Comparison of ENCODE assay signal across 8 cellular contexts in the genomic region with DNA sequence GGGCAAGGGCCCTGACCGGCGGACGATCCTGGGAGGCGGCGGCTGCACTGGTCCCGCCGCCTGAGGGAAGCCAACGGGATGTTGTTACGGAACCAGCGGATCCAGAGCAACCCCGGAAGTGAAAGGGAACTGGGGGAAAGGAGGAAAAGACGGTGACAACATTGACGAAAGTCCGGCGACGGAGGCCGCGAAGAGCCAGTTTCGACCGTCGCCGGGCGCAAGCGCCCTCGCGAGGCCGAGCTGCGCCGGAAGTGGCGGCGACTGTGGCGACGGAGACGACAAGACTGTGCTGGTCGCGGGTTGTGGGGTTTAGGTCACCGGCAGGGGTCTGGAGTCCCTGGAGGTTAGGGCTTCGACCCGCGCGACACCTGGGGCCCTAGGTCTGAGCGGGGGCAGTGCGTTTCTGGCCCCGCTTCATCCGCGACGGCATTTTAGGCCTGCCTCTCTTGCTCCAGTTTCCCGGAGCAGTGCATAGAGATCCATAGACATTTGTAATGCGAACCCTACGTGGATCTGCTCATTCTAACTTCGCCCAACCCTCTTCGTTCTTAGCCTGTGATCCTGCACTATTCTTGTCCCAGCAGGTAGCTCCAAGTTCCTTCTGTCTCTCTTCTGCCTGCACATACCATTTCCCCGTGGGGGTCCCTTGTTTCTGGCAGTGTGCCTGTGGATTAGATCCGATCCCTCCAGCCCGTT. TPM values are rescaled to one million over a fixed set of nuclear protein-coding genes. Genes with fewer than 3 reads are reported as not detected.
DNase-seq lines count a peak whose midpoint lies in the region; ATAC-seq and TF ChIP-seq lines count a peak whose summit lies in the region.

TSS of gene BOD1L1 (minus strand) at position 120 of the 696 bp plus-strand sequence. CDS start 138 bp downstream, outside the sequence.

- H3K27me3 Mint-ChIP-seq in CD4-positive, alpha-beta T cell = no peaks in the 10 kb centered on the region
- H3K27me3 Mint-ChIP-seq in activated CD4-positive, alpha-beta memory T cell treated with anti-CD3 and anti-CD28 coated beads, Interleukin-2, amount 10 ng/mL, durations not matched to agents 7 days and 5 days = no peaks in the 10 kb centered on the region

- peaks cover 13% of the 10 kb centered on the region for H3K4me1 ChIP-seq in ectodermal cell (ENCODE audit: control insufficient read depth, insufficient read depth, low read length)
- peaks cover 3 to 13% of the 10 kb centered on the region in 2 donors for H3K4me1 ChIP-seq in lung (ENCODE audit: control insufficient read depth in 2 of 2, insufficient read depth in 2 of 2, low read length in 2 of 2)

- ATAC-seq in CD4-positive, alpha-beta T cell (ENCODE audit: poor library complexity) = peak; percentile 66
- peak; percentile 90 for ATAC-seq in GM19395 (IDR thresholded peaks at IDR 0.05; ENCODE audit: unreplicated experiment)
- peak; percentile 79 for ATAC-seq in HG03565 (IDR thresholded peaks at IDR 0.05; ENCODE audit: unreplicated experiment)
- ATAC-seq in lung (ENCODE audit: insufficient read depth, low FRiP score) = peak; percentile 96

- peak; percentile 52 to 80 (median 69) for DNase-seq in CD4-positive, alpha-beta T cell
- DNase-seq in NCI-H748 treated with DMSO at 0.1 percent for 48 hours (lab: John Stamatoyannopoulos, UW) (peak; percentile 54), lung (ENCODE audit: low spot score) (peak; percentile 89)
- DNase-seq in activated CD4-positive, alpha-beta memory T cell treated with anti-CD3 and anti-CD28 coated beads, Interleukin-2, amount 10 ng/mL, durations not matched to agents 7 days and 5 days = peak; percentile 84
- peak; percentile 48 to 67 (median 59) for DNase-seq in stimulated activated CD4-positive, alpha-beta T cell treated with anti-CD3 and anti-CD28 coated beads, TNF-alpha, amount 100 ng/mL, for 4 hours (ENCODE audit: low read depth in 3 of 3)

- H3K36me3 Mint-ChIP-seq in CD4-positive, alpha-beta T cell (ENCODE audit: low read depth) = peaks cover 24% of the 10 kb centered on the region
- peaks cover 17% of the 10 kb centered on the region for H3K36me3 Mint-ChIP-seq in activated CD4-positive, alpha-beta memory T cell treated with anti-CD3 and anti-CD28 coated beads, Interleukin-2, amount 10 ng/mL, durations not matched to agents 7 days and 5 days (ENCODE audit: low read depth)

- CTCF ChIA-PET in CD4-positive, alpha-beta T cell (lab: Charles Lee) = interaction anchor here (0.9 to 2.1 kb wide), 4 partner anchors 14 to 26 kb away, joined by 3 to 17 read pairs (median 4); no protein-coding TSS in a partner anchor
- CTCF ChIA-PET in activated CD4-positive, alpha-beta memory T cell treated with anti-CD3 and anti-CD28 coated beads, Interleukin-2, amount 10 ng/mL, durations not matched to agents 7 days and 5 days (lab: Charles Lee) = interaction anchor here (1.0 to 2.4 kb wide), 4 partner anchors 10 to 34 kb away, joined by 3 to 22 read pairs (median 4); no protein-coding TSS in a partner anchor

- no peaks in the 10 kb centered on the region for H3K9me3 ChIP-seq in CD4-positive, alpha-beta T cell (ENCODE audit: control insufficient read depth, low read length)
- H3K9me3 ChIP-seq in ectodermal cell (ENCODE audit: control insufficient read depth, low read length) = no peaks in the 10 kb centered on the region
- no peaks in the 10 kb centered on the region for H3K9me3 ChIP-seq in lung (ENCODE audit: control insufficient read depth in 2 of 2, insufficient read depth in 1 of 2, low read length in 1 of 2)

- H3K9me3 Mint-ChIP-seq in CD4-positive, alpha-beta T cell = no peaks in the 10 kb centered on the region
- no peaks in the 10 kb centered on the region for H3K9me3 Mint-ChIP-seq in activated CD4-positive, alpha-beta memory T cell treated with anti-CD3 and anti-CD28 coated beads, Interleukin-2, amount 10 ng/mL, durations not matched to agents 7 days and 5 days

- H3K27ac Mint-ChIP-seq in CD4-positive, alpha-beta T cell = peak within 1 kb of the TSS; percentile 94
- peak within 1 kb of the TSS; percentile 81 for H3K27ac Mint-ChIP-seq in activated CD4-positive, alpha-beta memory T cell treated with anti-CD3 and anti-CD28 coated beads, Interleukin-2, amount 10 ng/mL, durations not matched to agents 7 days and 5 days

- intact Hi-C loops in CD4-positive, alpha-beta T cell (cut with DNase I, micrococcal nuclease) = loop anchor here in 1 of 2 experiments (2.0 to 5.0 kb wide), 3 partner anchors 27 to 1375 kb away; partner anchors contain the start of genes CPEB2 and RAB28

- peak within 1 kb of the TSS; percentile 81 for H3K27ac ChIP-seq in CD4-positive, alpha-beta T cell (ENCODE audit: low read depth, low read length)
- H3K27ac ChIP-seq in ectodermal cell (ENCODE audit: insufficient read depth, low read depth, low read length, poor library complexity, severe bottlenecking) = peak within 1 kb of the TSS; percentile 41
- peak within 1 kb of the TSS; percentile 94 to 96 for H3K27ac ChIP-seq in lung (ENCODE audit: low read depth in 1 of 2, low read length in 1 of 2)

- peak within 1 kb of the TSS; percentile 96 for H3K4me3 Mint-ChIP-seq in CD4-positive, alpha-beta T cell
- peak within 1 kb of the TSS; percentile 88 for H3K4me3 Mint-ChIP-seq in activated CD4-positive, alpha-beta memory T cell treated with anti-CD3 and anti-CD28 coated beads, Interleukin-2, amount 10 ng/mL, durations not matched to agents 7 days and 5 days

- H3K36me3 ChIP-seq in ectodermal cell (ENCODE audit: control insufficient read depth, insufficient read depth, low read length) = no peaks in the 10 kb centered on the region
- no peaks in the 10 kb centered on the region for H3K36me3 ChIP-seq in lung (ENCODE audit: control insufficient read depth in 2 of 2, insufficient read depth in 2 of 2, low read length in 2 of 2)

- H3K27me3 ChIP-seq in CD4-positive, alpha-beta T cell (ENCODE audit: control insufficient read depth, insufficient read depth, low read length) = no peaks in the 10 kb centered on the region
- H3K27me3 ChIP-seq in ectodermal cell (ENCODE audit: control insufficient read depth, insufficient read depth, low read length, poor library complexity, severe bottlenecking) (no peaks in the 10 kb centered on the region), lung (ENCODE audit: control insufficient read depth, insufficient read depth) (no peaks in the 10 kb centered on the region)

- H3K4me3 ChIP-seq in ectodermal cell (ENCODE audit: insufficient read depth, low read depth, low read length) = peak within 1 kb of the TSS; percentile 96
- H3K4me3 ChIP-seq in lung = peak within 1 kb of the TSS; percentile 93

- H3K4me1 Mint-ChIP-seq in CD4-positive, alpha-beta T cell (ENCODE audit: low read depth) = peaks cover 57% of the 10 kb centered on the region
- H3K4me1 Mint-ChIP-seq in activated CD4-positive, alpha-beta memory T cell treated with anti-CD3 and anti-CD28 coated beads, Interleukin-2, amount 10 ng/mL, durations not matched to agents 7 days and 5 days = peaks cover 34% of the 10 kb centered on the region

- 0% methylated on average over 54 to 55 of the region's 55 CpGs for WGBS in ectodermal cell, 2 experiments
- WGBS in lung, 2 donors = 0% methylated on average over 54 to 55 of the region's 55 CpGs

- peak; percentile 15 for TF ChIP-seq CTCF in CD4-positive, alpha-beta T cell (IDR thresholded peaks at IDR 0.05)
- no peak for TF ChIP-seq CTCF in lung (IDR thresholded peaks at IDR 0.05; ENCODE audit: control extremely low read depth, extremely low read depth)

- POLR2A ChIA-PET in CD4-positive, alpha-beta T cell (lab: Charles Lee) = interaction anchor here (1.0 to 1.9 kb wide), 7 partner anchors 13 to 1375 kb away, joined by 3 to 10 read pairs (median 4); partner anchors contain the start of genes CPEB2 and RAB28
- POLR2A ChIA-PET in activated CD4-positive, alpha-beta memory T cell treated with anti-CD3 and anti-CD28 coated beads, Interleukin-2, amount 10 ng/mL, durations not matched to agents 7 days and 5 days (lab: Charles Lee) = interaction anchor here (0.9 to 2.1 kb wide), 8 partner anchors 10 to 1375 kb away, joined by 3 to 7 read pairs (median 5); partner anchors contain the start of genes CPEB2 and RAB28

RNA-seq across cellular contexts. Expression of gene BOD1L1, which starts in this region (rescaled TPM):
- 10 to 100 TPM; 39.3 to 39.6 TPM for total RNA-seq in CD4-positive, alpha-beta T cell
- 10 to 100 TPM; 32.2 to 34.8 TPM for total RNA-seq in activated CD4-positive, alpha-beta memory T cell treated with anti-CD3 and anti-CD28 coated beads, Interleukin-2, amount 10 ng/mL, durations not matched to agents 7 days and 5 days
- 30.1 TPM for polyA plus RNA-seq in ectodermal cell (2013, experiment 1 of 4)
- polyA plus RNA-seq in ectodermal cell (2013, experiment 2 of 4) = 38.3 TPM
- 25.4 TPM for polyA plus RNA-seq in ectodermal cell (2013, experiment 3 of 4)
- polyA plus RNA-seq in ectodermal cell (2013, experiment 4 of 4) = 33.2 TPM
- 10 to 100 TPM; 30.1 to 83.9 TPM for total RNA-seq in lung
- polyA plus RNA-seq in lung = 10 to 100 TPM in 1 of 2 donors, 1 to 10 TPM in 1; 8.5 to 17.8 TPM

Comparison
In these comparisons a context has a peak if more than half of its experiments do, and no peak if none do; other contexts are left out.
1. Peak in every context shown above with its lines: DNase-seq, ATAC-seq, H3K4me3 ChIP-seq and H3K27ac ChIP-seq.
2. H3K27ac ChIP-seq: peak in every context shown above with its lines; median percentile 95 in lung; 81 in CD4-positive, alpha-beta T cell; 41 in ectodermal cell.